In genomic region chr20:51258582-51259175, GRCh38 we compare ENCODE assay signal across 18 cellular contexts.
DNase-seq lines count a peak whose midpoint lies in the region; ATAC-seq, FAIRE-seq and TF ChIP-seq lines count a peak whose summit lies in the region.
"Had no signal": no experiment of that assay in that cellular context is flagged by ENCODE, and none has a peak within 500 bp of the region (broad histone marks: within the 10 kb centered on the region; RNA-seq: fewer than 3 reads in every experiment).

No MANE protein-coding gene starts in this region.

- H3K27me3 ChIP-seq in HCT116 (ENCODE audit: insufficient read depth, low read length), result no peaks in the 10 kb centered on the region
- H3K27me3 ChIP-seq in vagina, result no peaks in the 10 kb centered on the region

- FAIRE-seq in urothelium cell line (lab: Jason Lieb, UNC), result no peak
- FAIRE-seq: GM18507, H1, kidney had no signal

- H3K27ac ChIP-seq in HCT116 (ENCODE audit: low read depth, low read length) (no peak overlapping the region), vagina (no peak overlapping the region)
- H3K27ac ChIP-seq: gastroesophageal sphincter, KMS-11 had no signal

- no peak overlapping the region for H2AFZ ChIP-seq in HCT116 (ENCODE audit: low read depth, low read length, poor library complexity, severe bottlenecking)

- peak overlapping the region; percentile 20 for H3K4me2 ChIP-seq in HCT116 (ENCODE audit: low read length)
- H3K4me2 ChIP-seq: KMS-11 had no signal

- RAD21 ChIA-PET in HCT116 (lab: Charles Lee; ENCODE audit: low non-redundant PET in 1 of 2, low total read pairs in 2 of 2, uncharacterized antibody in 2 of 2, unreplicated experiment in 2 of 2), result no interaction called here

- H3K36me3 ChIP-seq in HCT116 (ENCODE audit: control insufficient read depth in 1 of 2, insufficient read depth in 2 of 2, low read length in 2 of 2), result no peaks in the 10 kb centered on the region
- no peaks in the 10 kb centered on the region for H3K36me3 ChIP-seq in vagina
- H3K36me3 ChIP-seq: gastroesophageal sphincter had no signal

- POLR2A ChIA-PET in HCT116 (lab: Charles Lee), result no interaction called here

- no peaks in the 10 kb centered on the region for H4K20me1 ChIP-seq in HCT116 (ENCODE audit: insufficient read depth)

- peak; percentile 63; the same call in 1 of the 2 replicates for ATAC-seq in HCT116
- ATAC-seq in GM18511 (IDR thresholded peaks at IDR 0.05; ENCODE audit: unreplicated experiment), result no peak
- ATAC-seq in HG03097 (IDR thresholded peaks at IDR 0.05; ENCODE audit: low FRiP score, unreplicated experiment), result no peak
- ATAC-seq: effector memory CD8-positive, alpha-beta T cell; gastroesophageal sphincter had no signal

- H3K4me1 ChIP-seq in HCT116 (ENCODE audit: control insufficient read depth in 1 of 2, insufficient read depth in 2 of 2, low read length in 2 of 2) (peaks cover 0 to 13% of the 10 kb centered on the region in 2 experiments; a peak in 3 of 4 replicates), vagina (no peaks in the 10 kb centered on the region)
- H3K4me1 ChIP-seq: gastroesophageal sphincter had no signal

- BruUV-seq in HCT116 (replicated peaks; lab: Mats Ljungman, UMichigan), result no TSS peak

- TF ChIP-seq CTCF in HCT116 (IDR thresholded peaks at IDR 0.05 in 2 of 3, conservative IDR thresholded peaks at IDR 0.05 in 1 of 3; ENCODE audit: borderline replicate concordance in 1 of 3, insufficient read depth in 1 of 3, low read depth in 2 of 3, low read length in 2 of 3) (no peak), vagina (IDR thresholded peaks at IDR 0.05) (no peak)

- TF ChIP-seq RAD21 in HCT116 (IDR thresholded peaks at IDR 0.05; ENCODE audit: low read depth), result no peak

- H3K79me2 ChIP-seq in HCT116 (ENCODE audit: insufficient read depth, low read length), result no peaks in the 10 kb centered on the region

- H3K4me3 ChIP-seq in HCT116 (replicated peaks in 1 of 2; ENCODE audit: low read depth in 1 of 2, low read length in 2 of 2) (no peak overlapping the region), vagina (no peak overlapping the region)
- H3K4me3 ChIP-seq: gastroesophageal sphincter had no signal

- intact Hi-C loops in HCT116 (cut with micrococcal nuclease), result no loop called here
- intact Hi-C loops in vagina (cut with DNase I), result no loop called here

- no peak overlapping the region for H3K9ac ChIP-seq in HCT116 (ENCODE audit: low read length)
- H3K9ac ChIP-seq: KMS-11 had no signal

- CTCF ChIA-PET in HCT116 (lab: Charles Lee), result no interaction called here

- no peaks in the 10 kb centered on the region for H3K9me3 ChIP-seq in HCT116 (ENCODE audit: control insufficient read depth in 1 of 2, insufficient read depth in 1 of 2, low read depth in 1 of 2, low read length in 2 of 2)
- no peaks in the 10 kb centered on the region for H3K9me3 ChIP-seq in vagina
- H3K9me3 ChIP-seq: gastroesophageal sphincter had no signal

- DNase-seq in HCT116 (ENCODE audit: low read depth, low spot score), result no peak
- DNase-seq in amniotic epithelial cell (ENCODE audit: low read depth), result peak; percentile 28
- peak; percentile 95 for DNase-seq in islet precursor cell
- peak; percentile 83 for DNase-seq in urothelium cell line (ENCODE audit: low spot score)
- no peak for DNase-seq in vagina (ENCODE audit: extremely low spot score in 2 of 2)
- DNase-seq: activated naive CD4-positive, alpha-beta T cell treated with Interleukin-2 at 50 U/mL for 16 hours; CD4-positive, alpha-beta T cell; effector memory CD8-positive, alpha-beta T cell; kidney; NCI-H510A; posterior cingulate gyrus; substantia nigra had no signal

- TF ChIP-seq POLR2A in HCT116 (IDR thresholded peaks at IDR 0.05; ENCODE audit: borderline replicate concordance, extremely low read depth, insufficient read depth, insufficient read length), result no peak
- no peak for TF ChIP-seq POLR2A in vagina (IDR thresholded peaks at IDR 0.05)

- no peaks in the 10 kb centered on the region for H3K9me2 ChIP-seq in HCT116 (ENCODE audit: insufficient read depth)

TF ChIP-seq in HCT116, 20 proteins besides CTCF, POLR2A, EP300 and RAD21:
- no peak for TF ChIP-seq FOSL1 (IDR thresholded peaks at IDR 0.05; ENCODE audit: low read depth)
- no peak for TF ChIP-seq CEBPB (IDR thresholded peaks at IDR 0.05; ENCODE audit: low read depth)
- TF ChIP-seq JUND (IDR thresholded peaks at IDR 0.05), result no peak
- TF ChIP-seq ATF3 (IDR thresholded peaks at IDR 0.05), result no peak
- no peak for TF ChIP-seq YY1 (IDR thresholded peaks at IDR 0.05; ENCODE audit: extremely low read depth, insufficient replicate concordance, low read depth, low read length)

Comparison
In these comparisons a context has a peak if more than half of its experiments do, and no peak if none do; other contexts are left out.
1. DNase-seq: peak in amniotic epithelial cell (single experiment), islet precursor cell (single experiment) and urothelium cell line (single experiment); none in HCT116 (single experiment) and vagina (0 of 2).